In genomic region chr3:69090021-69090420, GRCh38 we compare ENCODE assay signal across 10 cellular contexts. TPM values are rescaled to one million over a fixed set of nuclear protein-coding genes. Genes with fewer than 3 reads are reported as not detected.
DNase-seq lines count a peak whose midpoint lies in the region; ATAC-seq lines count a peak whose summit lies in the region.
"Had no signal": no experiment of that assay in that cellular context is flagged by ENCODE, and none has a peak within 500 bp of the region (broad histone marks: within the 10 kb centered on the region; RNA-seq: fewer than 3 reads in every experiment).

No MANE protein-coding gene starts in this region.

- H3K27me3 Mint-ChIP-seq in naive thymus-derived CD8-positive, alpha-beta T cell = no peaks in the 10 kb centered on the region

- peaks cover 0 to 35% (median 7%) of the 10 kb centered on the region in 3 donors for H3K36me3 Mint-ChIP-seq in naive thymus-derived CD8-positive, alpha-beta T cell

- peak; percentile 67 for DNase-seq in AG08395 (ENCODE audit: low spot score)
- DNase-seq in LHCN-M2 (ENCODE audit: low read depth) = peak; percentile 69
- DNase-seq in naive thymus-derived CD8-positive, alpha-beta T cell = no peak
- DNase-seq in iPS-NIHi7 (ENCODE audit: extremely low spot score) = no peak
- no peak for DNase-seq in NCI-H748 (lab: John Stamatoyannopoulos, UW; ENCODE audit: unreplicated experiment)
- DNase-seq in medulla oblongata (ENCODE audit: extremely low spot score) = no peak
- DNase-seq: NCI-H446 had no signal

- H3K9me3 Mint-ChIP-seq in naive thymus-derived CD8-positive, alpha-beta T cell = no peaks in the 10 kb centered on the region
- H3K9me3 Mint-ChIP-seq: neural progenitor cell had no signal

- H3K27ac Mint-ChIP-seq in naive thymus-derived CD8-positive, alpha-beta T cell = peak overlapping the region; percentile 55 to 98 (median 92)
- H3K27ac Mint-ChIP-seq: neural progenitor cell had no signal

- no peak for ATAC-seq in naive thymus-derived CD8-positive, alpha-beta T cell
- ATAC-seq in GM21360 (IDR thresholded peaks at IDR 0.05; ENCODE audit: unreplicated experiment) = no peak

- peak overlapping the region; percentile 29 to 93 (median 59) for H3K4me3 Mint-ChIP-seq in naive thymus-derived CD8-positive, alpha-beta T cell
- H3K4me3 Mint-ChIP-seq: neural progenitor cell had no signal

- peak overlapping the region; percentile 60 for H3K27ac ChIP-seq in cingulate gyrus (ENCODE audit: low read depth, low read length)
- H3K27ac ChIP-seq: neural progenitor cell had no signal

- POLR2A ChIA-PET in naive thymus-derived CD8-positive, alpha-beta T cell (lab: Charles Lee) = interaction anchor here (0.7 to 4.2 kb wide), 6 partner anchors 9 to 50 kb away, joined by 4 to 28 read pairs (median 6); partner anchors contain the start of gene UBA3

- H3K4me1 Mint-ChIP-seq in naive thymus-derived CD8-positive, alpha-beta T cell = peaks cover 34 to 84% (median 73%) of the 10 kb centered on the region in 4 donors

RNA-seq across cellular contexts. Expression of gene ARL6IP5, which starts 5.3 kb away (rescaled TPM):
- total RNA-seq in LHCN-M2 (2014; rRNA removed) = 94.3 and 119 TPM in 2 replicates
- polyA plus RNA-seq in LHCN-M2 (2012) = 106 TPM
- total RNA-seq in naive thymus-derived CD8-positive, alpha-beta T cell = 100 to 1,000 TPM; 109 to 111 TPM
- polyA plus RNA-seq in naive thymus-derived CD8-positive, alpha-beta T cell = 100 to 1,000 TPM; 315 to 450 (median 375) TPM

RNA-seq across cellular contexts. Expression of gene UBA3, which starts 9.9 kb away (rescaled TPM):
- 72.5 and 79.7 TPM in 2 replicates for total RNA-seq in LHCN-M2 (2014; rRNA removed)
- 36.9 TPM for polyA plus RNA-seq in LHCN-M2 (2012)
- total RNA-seq in naive thymus-derived CD8-positive, alpha-beta T cell = 10 to 100 TPM; 71.8 to 80.1 TPM
- polyA plus RNA-seq in naive thymus-derived CD8-positive, alpha-beta T cell = 10 to 100 TPM; 35.1 to 49.1 (median 45.5) TPM

RNA-seq across cellular contexts. Expression of gene LMOD3, which starts 32.4 kb away (rescaled TPM):
- 0.90 and 4.6 TPM in 2 replicates for total RNA-seq in LHCN-M2 (2014; rRNA removed)
- 1.4 TPM for polyA plus RNA-seq in LHCN-M2 (2012)
- total RNA-seq in naive thymus-derived CD8-positive, alpha-beta T cell = not detected
- polyA plus RNA-seq in naive thymus-derived CD8-positive, alpha-beta T cell = under 1 TPM in 1 of 3 donors, not detected in 2; 0.06 TPM

RNA-seq across cellular contexts. Expression of gene TMF1, which starts 37.9 kb away (rescaled TPM):
- total RNA-seq in LHCN-M2 (2014; rRNA removed) = 27.9 and 28.7 TPM in 2 replicates
- polyA plus RNA-seq in LHCN-M2 (2012) = 7.2 TPM
- total RNA-seq in naive thymus-derived CD8-positive, alpha-beta T cell = 10 to 100 TPM; 38.5 to 43.7 TPM
- polyA plus RNA-seq in naive thymus-derived CD8-positive, alpha-beta T cell = 10 to 100 TPM; 28.0 to 34.7 (median 34.6) TPM

Comparison
In these comparisons a context has a peak if more than half of its experiments do, and no peak if none do; other contexts are left out.
1. DNase-seq: peak in AG08395 (single experiment) and LHCN-M2 (single experiment); none in naive thymus-derived CD8-positive, alpha-beta T cell (0 of 10), iPS-NIHi7 (single experiment), NCI-H748 (single experiment) and medulla oblongata (single experiment).